In the genomic region with DNA sequence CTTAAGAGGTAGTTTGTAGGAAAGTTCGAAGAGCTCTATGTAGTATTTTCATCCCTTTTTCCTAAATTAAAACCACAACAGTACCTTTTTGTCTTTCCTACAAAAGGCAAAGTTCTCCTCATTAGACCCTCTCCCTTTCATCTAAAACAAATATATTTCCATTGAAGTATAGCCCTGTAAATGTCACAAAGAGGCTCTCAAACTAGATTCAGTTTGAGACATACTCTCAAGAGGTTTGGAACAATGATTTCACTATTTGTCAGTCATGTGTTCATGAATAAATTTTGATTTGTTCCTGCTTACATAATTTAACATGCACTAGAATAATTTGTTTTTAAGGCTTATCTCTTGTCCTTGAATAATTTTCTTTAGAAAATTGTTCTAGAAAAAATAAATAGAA, we compare ENCODE assay signal across 1 cellular context.
TF ChIP-seq lines count a peak whose summit lies in the region.

No MANE protein-coding gene starts in this region.

TF ChIP-seq in GM23338, 12 proteins besides CTCF, POLR2A, EP300 and RAD21 (continued from another document):
- TF ChIP-seq, protein P1, sequence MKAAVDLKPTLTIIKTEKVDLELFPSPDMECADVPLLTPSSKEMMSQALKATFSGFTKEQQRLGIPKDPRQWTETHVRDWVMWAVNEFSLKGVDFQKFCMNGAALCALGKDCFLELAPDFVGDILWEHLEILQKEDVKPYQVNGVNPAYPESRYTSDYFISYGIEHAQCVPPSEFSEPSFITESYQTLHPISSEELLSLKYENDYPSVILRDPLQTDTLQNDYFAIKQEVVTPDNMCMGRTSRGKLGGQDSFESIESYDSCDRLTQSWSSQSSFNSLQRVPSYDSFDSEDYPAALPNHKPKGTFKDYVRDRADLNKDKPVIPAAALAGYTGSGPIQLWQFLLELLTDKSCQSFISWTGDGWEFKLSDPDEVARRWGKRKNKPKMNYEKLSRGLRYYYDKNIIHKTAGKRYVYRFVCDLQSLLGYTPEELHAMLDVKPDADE (IDR thresholded peaks at IDR 0.05): no peak
TF ChIP-seq in GM23338: peak in this region for 0.
